ENCODE assay signal across 24 cellular contexts in the genomic region with DNA sequence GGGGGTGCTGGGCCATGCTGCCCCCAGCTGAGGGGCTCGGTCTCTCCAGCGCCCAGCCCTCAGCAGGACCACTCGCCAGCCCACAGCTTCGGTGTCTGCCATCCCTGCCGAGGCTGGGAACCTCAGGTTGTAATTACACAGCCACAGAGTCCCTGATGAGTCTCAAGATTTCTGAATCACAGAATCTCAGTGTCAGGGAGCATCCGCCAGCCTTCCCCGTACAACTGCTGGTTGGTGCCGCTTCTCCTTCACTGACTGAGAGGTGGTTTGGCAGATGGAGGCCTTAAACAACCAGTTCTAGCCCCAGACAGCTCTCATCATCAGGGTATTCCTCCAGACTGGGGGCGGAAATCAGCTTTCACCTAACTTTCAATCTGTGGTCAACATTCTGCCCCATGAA. TPM values are rescaled to one million over a fixed set of nuclear protein-coding genes. Genes with fewer than 3 reads are reported as not detected.
"Had no signal": no experiment of that assay in that cellular context is flagged by ENCODE, and none has a peak within 500 bp of the region (broad histone marks: within the 10 kb centered on the region; RNA-seq: fewer than 3 reads in every experiment).

No MANE protein-coding gene starts in this region.

- H3K27ac ChIP-seq: coronary artery, psoas muscle, spleen, testis, transverse colon had no signal

- H3K4me1 ChIP-seq: psoas muscle, spleen, testis, transverse colon had no signal

- H3K4me3 Mint-ChIP-seq: naive thymus-derived CD4-positive, alpha-beta T cell; neural crest cell; stimulated activated naive B cell treated with anti-CD40 and anti-IgM and Interleukin-4, amounts not matched to agents 10 μg/mL and 1 μg/mL and 100 μg/mL, for 72 hours; stimulated activated naive CD8-positive, alpha-beta T cell treated with anti-CD3 and anti-CD28 coated beads, Interleukin-15, amount 100 ng/mL, for 72 hours had no signal

- FAIRE-seq: endometrium, frontal cortex had no signal

- ATAC-seq: esophagus mucosa; left lobe of liver; naive thymus-derived CD4-positive, alpha-beta T cell; psoas muscle; sciatic nerve; stimulated activated naive B cell treated with anti-CD40 and anti-IgM and Interleukin-4, amounts not matched to agents 10 μg/mL and 1 μg/mL and 100 μg/mL, for 72 hours; stimulated activated naive CD8-positive, alpha-beta T cell treated with anti-CD3 and anti-CD28 coated beads, Interleukin-15, amount 100 ng/mL, for 72 hours had no signal

- H3K4me1 Mint-ChIP-seq: stimulated activated naive B cell treated with anti-CD40 and anti-IgM and Interleukin-4, amounts not matched to agents 10 μg/mL and 1 μg/mL and 100 μg/mL, for 72 hours; stimulated activated naive CD8-positive, alpha-beta T cell treated with anti-CD3 and anti-CD28 coated beads, Interleukin-15, amount 100 ng/mL, for 72 hours had no signal

- DNase-seq: dorsolateral prefrontal cortex; effector CD8-positive, alpha-beta T cell; islet precursor cell; mammary epithelial cell; naive thymus-derived CD4-positive, alpha-beta T cell; psoas muscle; spleen; stimulated activated CD4-positive, alpha-beta T cell treated with anti-CD3 and anti-CD28 coated beads, Interleukin-15, amount 100 ng/mL, for 24 hours; stimulated activated CD4-positive, alpha-beta T cell treated with anti-CD3 and anti-CD28 coated beads, Interleukin-1b, Interleukin-23, amount 100 ng/mL, for 48 hours; stimulated activated CD4-positive, alpha-beta T cell treated with anti-CD3 and anti-CD28 coated beads, Interleukin-4, amount 100 ng/mL, for 24 hours; stimulated activated naive B cell treated with anti-CD40 and anti-IgM and Interleukin-4, amounts not matched to agents 10 μg/mL and 1 μg/mL and 100 μg/mL, for 72 hours; stimulated activated naive CD8-positive, alpha-beta T cell treated with anti-CD3 and anti-CD28 coated beads, Interleukin-15, amount 100 ng/mL, for 72 hours; testis; transverse colon had no signal

- H3K27ac Mint-ChIP-seq: stimulated activated naive CD8-positive, alpha-beta T cell treated with anti-CD3 and anti-CD28 coated beads, Interleukin-15, amount 100 ng/mL, for 72 hours had no signal

- H3K9me3 ChIP-seq: psoas muscle, spleen, testis, transverse colon had no signal

- H3K4me3 ChIP-seq: coronary artery, dorsolateral prefrontal cortex, psoas muscle, spleen, testis, transverse colon had no signal

- H3K36me3 Mint-ChIP-seq: naive thymus-derived CD4-positive, alpha-beta T cell; stimulated activated naive B cell treated with anti-CD40 and anti-IgM and Interleukin-4, amounts not matched to agents 10 μg/mL and 1 μg/mL and 100 μg/mL, for 72 hours had no signal

- H3K36me3 ChIP-seq: spleen, transverse colon had no signal

- H3K27me3 ChIP-seq: testis, transverse colon had no signal

- H3K9me3 Mint-ChIP-seq: naive thymus-derived CD4-positive, alpha-beta T cell; neural crest cell; stimulated activated naive B cell treated with anti-CD40 and anti-IgM and Interleukin-4, amounts not matched to agents 10 μg/mL and 1 μg/mL and 100 μg/mL, for 72 hours; stimulated activated naive CD8-positive, alpha-beta T cell treated with anti-CD3 and anti-CD28 coated beads, Interleukin-15, amount 100 ng/mL, for 72 hours had no signal

RNA-seq across cellular contexts. Expression of a gene that starts 13.7 kb away (rescaled TPM):
- total RNA-seq: esophagus mucosa; left lobe of liver; mesenteric fat pad; mononuclear cell; naive thymus-derived CD4-positive, alpha-beta T cell; transverse colon had no signal
- polyA plus RNA-seq: fibroblast of lung; mammary epithelial cell; naive thymus-derived CD4-positive, alpha-beta T cell had no signal
